In genomic region chr12:43758728-43759563, GRCh38 we compare ENCODE assay signal across 1 cellular context.
A peak's percentile ranks its signal among the peaks of the same experiment; 100 is the strongest.
TF ChIP-seq lines count a peak whose summit lies in the region.

TSS of gene IRAK4 (plus strand) at chr12:43758951. CDS start at chr12:43768112, 9,161 bp downstream.
A gene with protein sequence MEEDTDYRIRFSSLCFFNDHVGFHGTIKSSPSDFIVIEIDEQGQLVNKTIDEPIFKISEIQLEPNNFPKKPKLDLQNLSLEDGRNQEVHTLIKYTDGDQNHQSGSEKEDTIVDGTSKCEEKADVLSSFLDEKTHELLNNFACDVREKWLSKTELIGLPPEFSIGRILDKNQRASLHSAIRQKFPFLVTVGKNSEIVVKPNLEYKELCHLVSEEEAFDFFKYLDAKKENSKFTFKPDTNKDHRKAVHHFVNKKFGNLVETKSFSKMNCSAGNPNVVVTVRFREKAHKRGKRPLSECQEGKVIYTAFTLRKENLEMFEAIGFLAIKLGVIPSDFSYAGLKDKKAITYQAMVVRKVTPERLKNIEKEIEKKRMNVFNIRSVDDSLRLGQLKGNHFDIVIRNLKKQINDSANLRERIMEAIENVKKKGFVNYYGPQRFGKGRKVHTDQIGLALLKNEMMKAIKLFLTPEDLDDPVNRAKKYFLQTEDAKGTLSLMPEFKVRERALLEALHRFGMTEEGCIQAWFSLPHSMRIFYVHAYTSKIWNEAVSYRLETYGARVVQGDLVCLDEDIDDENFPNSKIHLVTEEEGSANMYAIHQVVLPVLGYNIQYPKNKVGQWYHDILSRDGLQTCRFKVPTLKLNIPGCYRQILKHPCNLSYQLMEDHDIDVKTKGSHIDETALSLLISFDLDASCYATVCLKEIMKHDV (minus strand): TSS chr12:43758790. CDS start chr12:43755245, 3,545 bp downstream.

TF ChIP-seq in HEK293, 187 proteins besides CTCF, POLR2A, EP300 and RAD21 (continued from another document):
- TF ChIP-seq TCF7L2 (IDR thresholded peaks at IDR 0.05; ENCODE audit: borderline replicate concordance, low read depth, low read length), result peak; percentile 41; the same call in 1 of the 2 replicates
- no peak for TF ChIP-seq ZNF350 (tag by site-specific recombination; IDR thresholded peaks at IDR 0.05)
- TF ChIP-seq, protein P1, sequence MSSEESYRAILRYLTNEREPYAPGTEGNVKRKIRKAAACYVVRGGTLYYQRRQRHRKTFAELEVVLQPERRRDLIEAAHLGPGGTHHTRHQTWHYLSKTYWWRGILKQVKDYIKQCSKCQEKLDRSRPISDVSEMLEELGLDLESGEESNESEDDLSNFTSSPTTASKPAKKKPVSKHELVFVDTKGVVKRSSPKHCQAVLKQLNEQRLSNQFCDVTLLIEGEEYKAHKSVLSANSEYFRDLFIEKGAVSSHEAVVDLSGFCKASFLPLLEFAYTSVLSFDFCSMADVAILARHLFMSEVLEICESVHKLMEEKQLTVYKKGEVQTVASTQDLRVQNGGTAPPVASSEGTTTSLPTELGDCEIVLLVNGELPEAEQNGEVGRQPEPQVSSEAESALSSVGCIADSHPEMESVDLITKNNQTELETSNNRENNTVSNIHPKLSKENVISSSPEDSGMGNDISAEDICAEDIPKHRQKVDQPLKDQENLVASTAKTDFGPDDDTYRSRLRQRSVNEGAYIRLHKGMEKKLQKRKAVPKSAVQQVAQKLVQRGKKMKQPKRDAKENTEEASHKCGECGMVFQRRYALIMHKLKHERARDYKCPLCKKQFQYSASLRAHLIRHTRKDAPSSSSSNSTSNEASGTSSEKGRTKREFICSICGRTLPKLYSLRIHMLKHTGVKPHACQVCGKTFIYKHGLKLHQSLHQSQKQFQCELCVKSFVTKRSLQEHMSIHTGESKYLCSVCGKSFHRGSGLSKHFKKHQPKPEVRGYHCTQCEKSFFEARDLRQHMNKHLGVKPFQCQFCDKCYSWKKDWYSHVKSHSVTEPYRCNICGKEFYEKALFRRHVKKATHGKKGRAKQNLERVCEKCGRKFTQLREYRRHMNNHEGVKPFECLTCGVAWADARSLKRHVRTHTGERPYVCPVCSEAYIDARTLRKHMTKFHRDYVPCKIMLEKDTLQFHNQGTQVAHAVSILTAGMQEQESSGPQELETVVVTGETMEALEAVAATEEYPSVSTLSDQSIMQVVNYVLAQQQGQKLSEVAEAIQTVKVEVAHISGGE (tag by site-specific recombination; conservative IDR thresholded peaks at IDR 0.05; ENCODE audit: low read depth), result 0 out of 2 replicates have a peak, but pooled peaks have one; percentile 8
- TF ChIP-seq, protein P2, sequence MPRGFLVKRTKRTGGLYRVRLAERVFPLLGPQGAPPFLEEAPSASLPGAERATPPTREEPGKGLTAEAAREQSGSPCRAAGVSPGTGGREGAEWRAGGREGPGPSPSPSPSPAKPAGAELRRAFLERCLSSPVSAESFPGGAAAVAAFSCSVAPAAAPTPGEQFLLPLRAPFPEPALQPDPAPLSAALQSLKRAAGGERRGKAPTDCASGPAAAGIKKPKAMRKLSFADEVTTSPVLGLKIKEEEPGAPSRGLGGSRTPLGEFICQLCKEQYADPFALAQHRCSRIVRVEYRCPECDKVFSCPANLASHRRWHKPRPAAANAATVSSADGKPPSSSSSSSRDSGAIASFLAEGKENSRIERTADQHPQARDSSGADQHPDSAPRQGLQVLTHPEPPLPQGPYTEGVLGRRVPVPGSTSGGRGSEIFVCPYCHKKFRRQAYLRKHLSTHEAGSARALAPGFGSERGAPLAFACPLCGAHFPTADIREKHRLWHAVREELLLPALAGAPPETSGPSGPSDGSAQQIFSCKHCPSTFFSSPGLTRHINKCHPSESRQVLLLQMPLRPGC (tag by site-specific recombination; IDR thresholded peaks at IDR 0.05), result no peak
- peak; percentile 29 for TF ChIP-seq ZNF654 (tag by site-specific recombination; IDR thresholded peaks at IDR 0.05; ENCODE audit: low read depth)
- TF ChIP-seq ZNF341 (tag by site-specific recombination; IDR thresholded peaks at IDR 0.05; ENCODE audit: low read depth), result peak; percentile 80
- TF ChIP-seq KLF8 (tag by site-specific recombination; IDR thresholded peaks at IDR 0.05), result 0 out of 2 replicates have a peak, but pooled peaks have one; percentile 37
- TF ChIP-seq SP3 (tag by site-specific recombination; IDR thresholded peaks at IDR 0.05), result peak; percentile 73
- TF ChIP-seq ZNF335 (tag by site-specific recombination; conservative IDR thresholded peaks at IDR 0.05), result peak; percentile 58
- TF ChIP-seq SP2 (tag by site-specific recombination; IDR thresholded peaks at IDR 0.05), result peak; percentile 85
- peak; percentile 21; the same call in 1 of the 2 replicates for TF ChIP-seq SCRT1 (tag by site-specific recombination; IDR thresholded peaks at IDR 0.05; ENCODE audit: borderline replicate concordance)
- 0 out of 2 replicates have a peak, but pooled peaks have one; percentile 29 for TF ChIP-seq PATZ1 (tag by site-specific recombination; IDR thresholded peaks at IDR 0.05)
- TF ChIP-seq GLI4 (tag by site-specific recombination; IDR thresholded peaks at IDR 0.05), result no peak
- no peak for TF ChIP-seq ZNF514 (tag by site-specific recombination; IDR thresholded peaks at IDR 0.05)
- no peak for TF ChIP-seq TSHZ1 (tag by site-specific recombination; IDR thresholded peaks at IDR 0.05; ENCODE audit: borderline replicate concordance)
- TF ChIP-seq ZNF549 (tag by site-specific recombination; IDR thresholded peaks at IDR 0.05), result no peak
- TF ChIP-seq ZNF394 (tag by site-specific recombination; IDR thresholded peaks at IDR 0.05; ENCODE audit: borderline replicate concordance), result peak; percentile 31; the same call in 1 of the 2 replicates
- TF ChIP-seq ZNF266 (tag by site-specific recombination; IDR thresholded peaks at IDR 0.05; ENCODE audit: low read depth), result no peak
- peak; percentile 87 for TF ChIP-seq PRDM1 (tag by site-specific recombination; IDR thresholded peaks at IDR 0.05)
- TF ChIP-seq ZNF561 (tag by site-specific recombination; IDR thresholded peaks at IDR 0.05; ENCODE audit: borderline replicate concordance), result 0 out of 2 replicates have a peak, but pooled peaks have one; percentile 42
- TF ChIP-seq REPIN1 (tag by site-specific recombination; IDR thresholded peaks at IDR 0.05; ENCODE audit: low read depth), result no peak
- no peak for TF ChIP-seq ZNF558 (tag by site-specific recombination; IDR thresholded peaks at IDR 0.05)
- TF ChIP-seq ZNF449 (tag by site-specific recombination; IDR thresholded peaks at IDR 0.05), result peak; percentile 37; the same call in 1 of the 2 replicates
- peak; percentile 63 for TF ChIP-seq ZBTB20 (tag by site-specific recombination; IDR thresholded peaks at IDR 0.05)
- TF ChIP-seq ZEB2 (tag by site-specific recombination; IDR thresholded peaks at IDR 0.05), result peak; percentile 56; the same call in 1 of the 2 replicates
- peak; percentile 55 for TF ChIP-seq ZBTB26 (tag by site-specific recombination; optimal IDR thresholded peaks at IDR 0.05)
- TF ChIP-seq EGR2 (tag by site-specific recombination; IDR thresholded peaks at IDR 0.05; ENCODE audit: low read depth), result peak; percentile 83
- peak; percentile 77; the same call in 1 of the 2 replicates for TF ChIP-seq ZNF660 (tag by site-specific recombination; IDR thresholded peaks at IDR 0.05)
- no peak for TF ChIP-seq ZNF664 (tag by site-specific recombination; IDR thresholded peaks at IDR 0.05)
- peak; percentile 38; the same call in 1 of the 2 replicates for TF ChIP-seq IKZF3 (tag by site-specific recombination; IDR thresholded peaks at IDR 0.05)
- TF ChIP-seq KLF16 (tag by site-specific recombination; IDR thresholded peaks at IDR 0.05), result no peak; the same call in 1 of the 2 replicates
- no peak for TF ChIP-seq HOXC10 (CRISPR knock-in tag; IDR thresholded peaks at IDR 0.05)
- no peak for TF ChIP-seq ZBTB1 (tag by site-specific recombination; IDR thresholded peaks at IDR 0.05)
- TF ChIP-seq MEIS1 (CRISPR knock-in tag; IDR thresholded peaks at IDR 0.05; ENCODE audit: borderline replicate concordance), result no peak
- TF ChIP-seq ZNF692 (tag by site-specific recombination; IDR thresholded peaks at IDR 0.05), result peak; percentile 97
- TF ChIP-seq ZFP69B (tag by site-specific recombination; IDR thresholded peaks at IDR 0.05), result peak; percentile 92; the same call in 1 of the 2 replicates
- TF ChIP-seq ZBTB8A (tag by site-specific recombination; IDR thresholded peaks at IDR 0.05), result peak; percentile 96
